In genomic region chr6:36444470-36444869, GRCh38 we compare ENCODE assay signal across 7 cellular contexts. TPM values are rescaled to one million over a fixed set of nuclear protein-coding genes. Genes with fewer than 3 reads are reported as not detected.
DNase-seq lines count a peak whose midpoint lies in the region; ATAC-seq and TF ChIP-seq lines count a peak whose summit lies in the region.

No MANE protein-coding gene starts in this region.

- CTCF ChIA-PET in activated CD8-positive, alpha-beta T cell treated with anti-CD3 and anti-CD28 coated beads for 36 hours (lab: Charles Lee), result interaction anchor here (2.2 kb wide), 1 partner anchor 22 kb away, joined by 11 read pairs; no protein-coding TSS in a partner anchor

- no peaks in the 10 kb centered on the region for H3K27me3 Mint-ChIP-seq in activated CD8-positive, alpha-beta T cell treated with anti-CD3 and anti-CD28 coated beads for 36 hours

- no peak for ATAC-seq in activated CD8-positive, alpha-beta T cell treated with anti-CD3 and anti-CD28 coated beads for 36 hours
- ATAC-seq in right cardiac atrium (no peak), HG02870 (IDR thresholded peaks at IDR 0.05; ENCODE audit: unreplicated experiment) (no peak)
- no peak for ATAC-seq in stimulated activated effector memory CD8-positive, alpha-beta T cell treated with anti-CD3 and anti-CD28 coated beads, Interleukin-12 subunit alpha, Interleukin-12 subunit beta, amount 100 ng/mL, for 72 hours

- H3K27me3 ChIP-seq in right cardiac atrium (ENCODE audit: control insufficient read depth, insufficient read depth), result no peaks in the 10 kb centered on the region

- TF ChIP-seq CTCF in activated CD8-positive, alpha-beta T cell treated with anti-CD3 and anti-CD28 coated beads for 36 hours (IDR thresholded peaks at IDR 0.05), result no peak

- intact Hi-C loops in activated CD8-positive, alpha-beta T cell treated with anti-CD3 and anti-CD28 coated beads for 36 hours (cut with micrococcal nuclease), result loop anchor here (10.0 kb wide), 1 partner anchor 100 kb away; the partner anchor contains the start of gene STK38
- intact Hi-C loops in right cardiac atrium (cut with DNase I), result no loop called here

- peaks cover 6% of the 10 kb centered on the region for H3K4me1 ChIP-seq in right cardiac atrium (ENCODE audit: control insufficient read depth, insufficient read depth, low read length)

- H3K4me3 ChIP-seq in right cardiac atrium (ENCODE audit: low read length), result peak overlapping the region; percentile 61

- peak; percentile 47 for DNase-seq in HCEC 1CT
- DNase-seq in activated CD8-positive, alpha-beta T cell treated with anti-CD3 and anti-CD28 coated beads for 36 hours, result no peak
- DNase-seq in right cardiac atrium, result no peak
- no peak for DNase-seq in stimulated activated effector memory CD8-positive, alpha-beta T cell treated with anti-CD3 and anti-CD28 coated beads, Interleukin-12 subunit alpha, Interleukin-12 subunit beta, amount 100 ng/mL, for 72 hours (ENCODE audit: low spot score in 2 of 2)
- DNase-seq in NCI-H2029 treated with DMSO at 0.1 percent for 48 hours (lab: John Stamatoyannopoulos, UW), result no peak
- DNase-seq in stimulated activated CD4-positive, alpha-beta T cell treated with anti-CD3 and anti-CD28 coated beads, Interleukin-4, amount 100 ng/mL, for 24 hours, result no peak

- peaks cover 9% of the 10 kb centered on the region for H3K9me3 Mint-ChIP-seq in activated CD8-positive, alpha-beta T cell treated with anti-CD3 and anti-CD28 coated beads for 36 hours
- no peaks in the 10 kb centered on the region for H3K9me3 Mint-ChIP-seq in stimulated activated effector memory CD8-positive, alpha-beta T cell treated with anti-CD3 and anti-CD28 coated beads, Interleukin-12 subunit alpha, Interleukin-12 subunit beta, amount 100 ng/mL, for 72 hours

- peak overlapping the region; percentile 97 for H3K4me3 Mint-ChIP-seq in activated CD8-positive, alpha-beta T cell treated with anti-CD3 and anti-CD28 coated beads for 36 hours
- H3K4me3 Mint-ChIP-seq in stimulated activated effector memory CD8-positive, alpha-beta T cell treated with anti-CD3 and anti-CD28 coated beads, Interleukin-12 subunit alpha, Interleukin-12 subunit beta, amount 100 ng/mL, for 72 hours, result peak overlapping the region; percentile 87

- no peaks in the 10 kb centered on the region for H3K9me3 ChIP-seq in right cardiac atrium (ENCODE audit: control insufficient read depth, low read length)

- POLR2A ChIA-PET in activated CD8-positive, alpha-beta T cell treated with anti-CD3 and anti-CD28 coated beads for 36 hours (lab: Charles Lee), result interaction anchor here (0.8 to 1.8 kb wide), 5 partner anchors 12 to 155 kb away, joined by 3 to 5 read pairs (median 4); partner anchors contain the start of gene SRSF3

- H3K36me3 Mint-ChIP-seq in activated CD8-positive, alpha-beta T cell treated with anti-CD3 and anti-CD28 coated beads for 36 hours (ENCODE audit: low read depth), result peaks cover 30% of the 10 kb centered on the region
- peaks cover 25% of the 10 kb centered on the region for H3K36me3 Mint-ChIP-seq in stimulated activated effector memory CD8-positive, alpha-beta T cell treated with anti-CD3 and anti-CD28 coated beads, Interleukin-12 subunit alpha, Interleukin-12 subunit beta, amount 100 ng/mL, for 72 hours

- 39% methylated on average over 3 of the region's 3 CpGs for WGBS in right cardiac atrium

- H3K27ac ChIP-seq in right cardiac atrium (ENCODE audit: low read length), result peak overlapping the region; percentile 75

- H3K4me1 Mint-ChIP-seq in activated CD8-positive, alpha-beta T cell treated with anti-CD3 and anti-CD28 coated beads for 36 hours (ENCODE audit: low read depth), result peaks cover 53% of the 10 kb centered on the region
- H3K4me1 Mint-ChIP-seq in stimulated activated effector memory CD8-positive, alpha-beta T cell treated with anti-CD3 and anti-CD28 coated beads, Interleukin-12 subunit alpha, Interleukin-12 subunit beta, amount 100 ng/mL, for 72 hours, result peaks cover 33% of the 10 kb centered on the region

- peak overlapping the region; percentile 93 for H3K27ac Mint-ChIP-seq in activated CD8-positive, alpha-beta T cell treated with anti-CD3 and anti-CD28 coated beads for 36 hours
- H3K27ac Mint-ChIP-seq in stimulated activated effector memory CD8-positive, alpha-beta T cell treated with anti-CD3 and anti-CD28 coated beads, Interleukin-12 subunit alpha, Interleukin-12 subunit beta, amount 100 ng/mL, for 72 hours, result peak overlapping the region; percentile 92

RNA-seq across cellular contexts. Expression of gene KCTD20, which starts 1.7 kb away (rescaled TPM):
- 10 to 100 TPM; 42.7 to 45.1 TPM for total RNA-seq in activated CD8-positive, alpha-beta T cell treated with anti-CD3 and anti-CD28 coated beads for 36 hours
- total RNA-seq in right cardiac atrium, result 10 to 100 TPM; 24.2 to 31.5 (median 26.6) TPM
- polyA plus RNA-seq in right cardiac atrium, result 12.9 TPM

RNA-seq across cellular contexts. Expression of gene PXT1, which starts 1.8 kb away (rescaled TPM):
- total RNA-seq in activated CD8-positive, alpha-beta T cell treated with anti-CD3 and anti-CD28 coated beads for 36 hours, result under 1 TPM; 0.22 to 0.36 TPM
- under 1 TPM in 2 of 4 donors, not detected in 2; 0.17 to 0.42 TPM for total RNA-seq in right cardiac atrium
- polyA plus RNA-seq in right cardiac atrium, result 0.09 TPM

RNA-seq across cellular contexts. Expression of gene ETV7, which starts 57.0 kb away (rescaled TPM):
- total RNA-seq in activated CD8-positive, alpha-beta T cell treated with anti-CD3 and anti-CD28 coated beads for 36 hours, result under 1 TPM; 0.51 to 0.86 TPM
- total RNA-seq in right cardiac atrium, result under 1 TPM; 0.18 to 0.37 (median 0.34) TPM
- 0.18 TPM for polyA plus RNA-seq in right cardiac atrium
